Comparison of ENCODE assay signal across 1 cellular context in the genomic region with DNA sequence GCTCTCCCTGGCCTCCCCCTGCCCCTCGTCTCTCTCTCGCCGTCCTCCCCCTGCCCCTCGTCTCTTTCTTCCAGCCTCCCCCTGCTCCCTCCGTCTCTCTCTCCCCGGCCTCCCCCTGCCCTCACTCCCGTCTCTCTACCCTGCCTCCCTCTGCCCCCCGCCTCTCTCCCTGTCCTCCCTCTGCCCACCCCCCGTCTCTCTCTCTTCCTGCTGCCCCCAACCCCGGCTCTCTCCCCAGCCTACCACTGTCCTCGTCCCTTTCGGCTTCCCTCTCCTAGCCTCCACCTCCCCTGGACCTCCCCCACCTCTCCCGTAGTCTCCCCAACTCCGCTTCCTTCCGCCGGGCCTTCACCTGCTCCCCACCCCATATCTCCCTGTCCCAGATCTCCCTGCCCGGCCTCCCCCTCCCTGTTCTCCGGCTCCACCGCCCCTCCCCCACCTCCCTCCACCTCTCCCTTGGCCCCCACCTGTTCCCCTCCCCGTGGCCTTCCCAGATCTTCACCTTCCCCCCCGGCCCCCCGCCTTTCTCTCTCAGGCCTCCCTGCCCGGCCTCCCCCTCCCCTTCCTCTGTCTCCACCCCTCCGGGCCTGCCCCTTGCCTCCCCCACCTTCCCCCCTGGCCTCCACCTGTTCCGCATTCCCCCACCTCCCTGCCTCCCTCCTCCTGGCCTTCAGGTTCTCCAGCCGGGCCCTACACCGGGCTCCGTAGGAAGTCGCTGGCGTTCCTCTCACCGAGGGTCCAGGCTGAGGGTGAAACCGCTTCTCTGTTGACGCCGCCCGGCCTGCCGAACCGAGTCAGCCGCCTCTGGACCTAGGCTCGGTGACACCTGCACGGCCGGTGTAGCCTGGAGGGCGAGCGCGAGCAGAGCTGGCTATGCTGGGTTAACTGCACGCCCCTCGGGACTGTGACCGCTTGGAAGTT.
TF ChIP-seq lines count a peak whose summit lies in the region.

No MANE protein-coding gene starts in this region.

TF ChIP-seq in WTC11, 78 proteins besides CTCF, POLR2A, EP300 and RAD21 (continued from another document):
- TF ChIP-seq, protein P1, sequence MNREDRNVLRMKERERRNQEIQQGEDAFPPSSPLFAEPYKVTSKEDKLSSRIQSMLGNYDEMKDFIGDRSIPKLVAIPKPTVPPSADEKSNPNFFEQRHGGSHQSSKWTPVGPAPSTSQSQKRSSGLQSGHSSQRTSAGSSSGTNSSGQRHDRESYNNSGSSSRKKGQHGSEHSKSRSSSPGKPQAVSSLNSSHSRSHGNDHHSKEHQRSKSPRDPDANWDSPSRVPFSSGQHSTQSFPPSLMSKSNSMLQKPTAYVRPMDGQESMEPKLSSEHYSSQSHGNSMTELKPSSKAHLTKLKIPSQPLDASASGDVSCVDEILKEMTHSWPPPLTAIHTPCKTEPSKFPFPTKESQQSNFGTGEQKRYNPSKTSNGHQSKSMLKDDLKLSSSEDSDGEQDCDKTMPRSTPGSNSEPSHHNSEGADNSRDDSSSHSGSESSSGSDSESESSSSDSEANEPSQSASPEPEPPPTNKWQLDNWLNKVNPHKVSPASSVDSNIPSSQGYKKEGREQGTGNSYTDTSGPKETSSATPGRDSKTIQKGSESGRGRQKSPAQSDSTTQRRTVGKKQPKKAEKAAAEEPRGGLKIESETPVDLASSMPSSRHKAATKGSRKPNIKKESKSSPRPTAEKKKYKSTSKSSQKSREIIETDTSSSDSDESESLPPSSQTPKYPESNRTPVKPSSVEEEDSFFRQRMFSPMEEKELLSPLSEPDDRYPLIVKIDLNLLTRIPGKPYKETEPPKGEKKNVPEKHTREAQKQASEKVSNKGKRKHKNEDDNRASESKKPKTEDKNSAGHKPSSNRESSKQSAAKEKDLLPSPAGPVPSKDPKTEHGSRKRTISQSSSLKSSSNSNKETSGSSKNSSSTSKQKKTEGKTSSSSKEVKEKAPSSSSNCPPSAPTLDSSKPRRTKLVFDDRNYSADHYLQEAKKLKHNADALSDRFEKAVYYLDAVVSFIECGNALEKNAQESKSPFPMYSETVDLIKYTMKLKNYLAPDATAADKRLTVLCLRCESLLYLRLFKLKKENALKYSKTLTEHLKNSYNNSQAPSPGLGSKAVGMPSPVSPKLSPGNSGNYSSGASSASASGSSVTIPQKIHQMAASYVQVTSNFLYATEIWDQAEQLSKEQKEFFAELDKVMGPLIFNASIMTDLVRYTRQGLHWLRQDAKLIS (CRISPR knock-in tag; IDR thresholded peaks at IDR 0.05; ENCODE audit: borderline replicate concordance) = no peak
- TF ChIP-seq GTF2I (CRISPR knock-in tag; conservative IDR thresholded peaks at IDR 0.05) (no peak), ZNF671 (CRISPR knock-in tag; IDR thresholded peaks at IDR 0.05) (no peak), FOXK1 (CRISPR knock-in tag; IDR thresholded peaks at IDR 0.05) (no peak)
TF ChIP-seq in WTC11: peak in this region for 0.
